ENCODE assay signal across 8 cellular contexts in genomic region chr3:108914774-108915641, GRCh38. TPM values are rescaled to one million over a fixed set of nuclear protein-coding genes. Genes with fewer than 3 reads are reported as not detected.
DNase-seq lines count a peak whose midpoint lies in the region; TF ChIP-seq lines count a peak whose summit lies in the region.

No MANE protein-coding gene starts in this region.

- no peaks in the 10 kb centered on the region for H3K27me3 Mint-ChIP-seq in glutamatergic neuron (ENCODE audit: unreplicated experiment)

- H3K27ac Mint-ChIP-seq in glutamatergic neuron (ENCODE audit: unreplicated experiment) = no peak overlapping the region

- no peaks in the 10 kb centered on the region for H3K4me1 Mint-ChIP-seq in glutamatergic neuron (ENCODE audit: low read depth, unreplicated experiment)

- H3K36me3 Mint-ChIP-seq in glutamatergic neuron (ENCODE audit: unreplicated experiment) = no peaks in the 10 kb centered on the region

- no peaks in the 10 kb centered on the region for H3K36me3 ChIP-seq in HEK293 (ENCODE audit: control insufficient read depth in 2 of 2, insufficient read depth in 1 of 2, low read length in 2 of 2)
- H3K36me3 ChIP-seq in MG63 = no peaks in the 10 kb centered on the region

- DNase-seq in MG63 = peak; percentile 70
- peak; percentile 83 for DNase-seq in SK-MEL-5 (ENCODE audit: low read depth, low spot score)
- peak; percentile 59 for DNase-seq in activated naive CD4-positive, alpha-beta T cell treated with Interleukin-2 at 50 U/mL for 16 hours
- peak; percentile 55 for DNase-seq in glutamatergic neuron
- DNase-seq in retina = peak; percentile 70
- no peak for DNase-seq in epidermal melanocyte (ENCODE audit: insufficient read length, low spot score)

- CTCF ChIA-PET in HEK293 (lab: Yijun Ruan, JAX) = interaction anchor here (0.6 to 1.7 kb wide), 27 partner anchors 10 to 1239 kb away, joined by 3 to 10 read pairs (median 3); no protein-coding TSS in a partner anchor

- H3K27ac ChIP-seq in HEK293 (ENCODE audit: extremely low read depth, low read depth, low read length) = no peak overlapping the region

- H3K27me3 ChIP-seq in MG63 = no peaks in the 10 kb centered on the region

- in situ Hi-C loops in SK-MEL-5 (cut with HindIII; ENCODE audit: low pct_unique_long_range_greater_than_20kb, low sequenced_read_pairs) = no loop called here

- peak; percentile 93 for TF ChIP-seq CTCF in GM12873 (IDR thresholded peaks at IDR 0.05; ENCODE audit: insufficient read depth, low read depth, low read length, missing control alignments)
- peak; percentile 50 for TF ChIP-seq CTCF in HEK293 (tag by site-specific recombination; IDR thresholded peaks at IDR 0.05)
- peak; percentile 84 for TF ChIP-seq CTCF in glutamatergic neuron (IDR thresholded peaks at IDR 0.05; ENCODE audit: partially characterized antibody, unreplicated experiment)

- H3K9me3 ChIP-seq in HEK293 (ENCODE audit: control insufficient read depth, insufficient read depth, low read depth, low read length) = no peaks in the 10 kb centered on the region
- peaks cover 4% of the 10 kb centered on the region; the same call in 1 of the 2 replicates for H3K9me3 ChIP-seq in MG63

- POLR2A ChIA-PET in HEK293 (lab: Yijun Ruan, JAX) = no interaction called here

- no peaks in the 10 kb centered on the region for H3K9me3 Mint-ChIP-seq in glutamatergic neuron (ENCODE audit: unreplicated experiment)

- H3K4me3 ChIP-seq in HEK293 (ENCODE audit: low read depth, low read length) (no peak overlapping the region), MG63 (no peak overlapping the region)

- no peaks in the 10 kb centered on the region for H3K4me1 ChIP-seq in HEK293 (ENCODE audit: control insufficient read depth, insufficient read depth, low read length)

- H3K4me3 Mint-ChIP-seq in glutamatergic neuron (ENCODE audit: unreplicated experiment) = no peak overlapping the region

TF ChIP-seq in HEK293, 187 proteins besides CTCF, POLR2A, EP300 and RAD21:
- TF ChIP-seq ZNF274 (IDR thresholded peaks at IDR 0.05; ENCODE audit: low read length) (no peak), ZNF274 (tag by site-specific recombination; IDR thresholded peaks at IDR 0.05; ENCODE audit: borderline replicate concordance) (no peak), BCL11A (tag by site-specific recombination; IDR thresholded peaks at IDR 0.05; ENCODE audit: low read depth) (no peak), ZNF654 (tag by site-specific recombination; IDR thresholded peaks at IDR 0.05; ENCODE audit: low read depth) (peak; percentile 75), SCRT2 (tag by site-specific recombination; IDR thresholded peaks at IDR 0.05) (peak; percentile 66)
- TF ChIP-seq, protein P1, sequence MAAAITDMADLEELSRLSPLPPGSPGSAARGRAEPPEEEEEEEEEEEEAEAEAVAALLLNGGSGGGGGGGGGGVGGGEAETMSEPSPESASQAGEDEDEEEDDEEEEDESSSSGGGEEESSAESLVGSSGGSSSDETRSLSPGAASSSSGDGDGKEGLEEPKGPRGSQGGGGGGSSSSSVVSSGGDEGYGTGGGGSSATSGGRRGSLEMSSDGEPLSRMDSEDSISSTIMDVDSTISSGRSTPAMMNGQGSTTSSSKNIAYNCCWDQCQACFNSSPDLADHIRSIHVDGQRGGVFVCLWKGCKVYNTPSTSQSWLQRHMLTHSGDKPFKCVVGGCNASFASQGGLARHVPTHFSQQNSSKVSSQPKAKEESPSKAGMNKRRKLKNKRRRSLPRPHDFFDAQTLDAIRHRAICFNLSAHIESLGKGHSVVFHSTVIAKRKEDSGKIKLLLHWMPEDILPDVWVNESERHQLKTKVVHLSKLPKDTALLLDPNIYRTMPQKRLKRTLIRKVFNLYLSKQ (tag by site-specific recombination; IDR thresholded peaks at IDR 0.05; ENCODE audit: borderline replicate concordance) = no peak

RNA-seq across cellular contexts. Expression of gene GUCA1C, which starts 38.7 kb away (rescaled TPM):
- total RNA-seq in MG63 (2014; rRNA removed; shearing (Covaris generic); ENCODE audit: low replicate concordance) = not detected in 2 replicates
- not detected in 2 replicates for total RNA-seq in SK-MEL-5 (2014; rRNA removed; shearing (Covaris generic))
- not detected in 2 replicates for polyA plus RNA-seq in SK-MEL-5 (2015; cell fraction: cytosol; rRNA removed)
- not detected in 2 replicates for polyA plus RNA-seq in SK-MEL-5 (2015; cell fraction: nucleus; rRNA removed)
- not detected for total RNA-seq in glutamatergic neuron (ENCODE audit: unreplicated experiment)
